In the genomic region with DNA sequence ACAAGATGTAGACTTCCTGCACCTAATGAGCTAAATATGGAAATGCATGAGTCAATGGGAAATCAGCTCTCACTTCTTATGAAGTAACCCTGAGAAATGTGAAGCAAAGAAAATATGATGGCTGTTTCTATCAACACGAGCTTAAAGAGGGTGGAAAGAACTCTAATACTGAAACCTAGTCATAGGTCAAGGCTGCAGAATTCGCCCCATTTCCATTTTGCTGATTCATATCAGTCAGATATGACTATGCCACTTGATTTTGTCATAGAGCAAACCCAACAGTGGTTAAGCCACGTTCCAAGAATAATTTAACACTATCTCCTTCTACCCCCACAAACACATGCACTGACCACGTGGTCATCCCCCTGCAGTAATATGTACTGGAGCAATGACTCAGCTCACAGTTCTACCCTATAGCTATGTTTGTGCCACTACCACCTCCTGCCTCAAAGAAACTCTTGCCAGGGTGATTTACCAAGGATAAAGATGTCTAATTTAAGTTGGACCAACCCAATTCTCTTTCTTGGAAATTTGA, we compare ENCODE assay signal across 8 cellular contexts.
DNase-seq lines count a peak whose midpoint lies in the region; ATAC-seq and TF ChIP-seq lines count a peak whose summit lies in the region.

No MANE protein-coding gene starts in this region.

- no peaks in the 10 kb centered on the region for H3K36me3 Mint-ChIP-seq in MCF 10A (ENCODE audit: insufficient read depth, unreplicated experiment)

- peak overlapping the region; percentile 85 for H3K27ac Mint-ChIP-seq in MCF 10A (ENCODE audit: low read depth, unreplicated experiment)

- POLR2A ChIA-PET in MCF 10A (lab: Yijun Ruan, JAX) (interaction anchor here (0.7 to 1.6 kb wide), 9 partner anchors 10 to 101 kb away, joined by 3 to 7 read pairs (median 4); no protein-coding TSS in a partner anchor), PC-3 (lab: Charles Lee; ENCODE audit: unreplicated experiment) (no interaction called here)

- H3K4me3 ChIP-seq in breast epithelium, result no peak overlapping the region
- H3K4me3 ChIP-seq in PC-3 (ENCODE audit: low read length), result no peak overlapping the region
- no peak overlapping the region for H3K4me3 ChIP-seq in esophagus (ENCODE audit: low read depth in 1 of 2, low read length in 2 of 2)
- no peak overlapping the region for H3K4me3 ChIP-seq in thoracic aorta

- intact Hi-C loops in MCF 10A (cut with micrococcal nuclease) (loop anchor here (1.0 to 5.0 kb wide), 2 partner anchors 57 to 147 kb away; no protein-coding TSS in a partner anchor), breast epithelium (cut with DNase I; ENCODE audit: low total_unique reads) (no loop called here), PC-3 (cut with micrococcal nuclease) (loop anchor here (5.0 to 10.0 kb wide), 2 partner anchors 127 to 255 kb away; no protein-coding TSS in a partner anchor)

- TF ChIP-seq CTCF in MCF 10A (IDR thresholded peaks at IDR 0.05; ENCODE audit: unreplicated experiment) (no peak), breast epithelium (IDR thresholded peaks at IDR 0.05) (no peak), PC-3 (conservative IDR thresholded peaks at IDR 0.05; ENCODE audit: low read depth, low read length) (no peak), thoracic aorta (IDR thresholded peaks at IDR 0.05) (no peak)

- DNase-seq in MCF 10A (ENCODE audit: unreplicated experiment), result peak; percentile 86
- DNase-seq in breast epithelium (ENCODE audit: low spot score in 2 of 2), result no peak
- peak; percentile 95 for DNase-seq in PC-3
- peak; percentile 16 for DNase-seq in thoracic aorta (ENCODE audit: low spot score)
- no peak for DNase-seq in activated CD4-positive, CD25-positive, alpha-beta regulatory T cell treated with anti-CD3 and anti-CD28 coated beads, Interleukin-2, amount 50 U/mL, for 72 hours
- DNase-seq in NCI-H2081 treated with DMSO at 0.1 percent for 48 hours (lab: John Stamatoyannopoulos, UW), result no peak

- no peaks in the 10 kb centered on the region; the same call in 1 of the 2 replicates for H3K9me2 ChIP-seq in PC-3 (replicated peaks; ENCODE audit: low read length)

- BruUV-seq in MCF 10A (replicated peaks; lab: Mats Ljungman, UMichigan), result no TSS peak
- BruUV-seq in PC-3 (replicated peaks; lab: Mats Ljungman, UMichigan), result no TSS peak

- H3K4me1 ChIP-seq in breast epithelium (no peaks in the 10 kb centered on the region), PC-3 (ENCODE audit: insufficient read depth, low read length) (peaks cover 40% of the 10 kb centered on the region), esophagus (ENCODE audit: control insufficient read depth in 2 of 2, insufficient read depth in 2 of 2, low read length in 1 of 2) (no peaks in the 10 kb centered on the region), thoracic aorta (ENCODE audit: control insufficient read depth in 1 of 2, low read depth in 2 of 2) (peaks cover 0 to 15% of the 10 kb centered on the region in 2 donors)

- H3K36me3 ChIP-seq in breast epithelium (no peaks in the 10 kb centered on the region), PC-3 (ENCODE audit: low read depth, low read length) (no peaks in the 10 kb centered on the region), esophagus (ENCODE audit: control insufficient read depth in 2 of 2, insufficient read depth in 2 of 2, low read length in 1 of 2) (no peaks in the 10 kb centered on the region), thoracic aorta (no peaks in the 10 kb centered on the region)

- CTCF ChIA-PET in MCF 10A (lab: Yijun Ruan, JAX) (interaction anchor here (0.6 to 1.0 kb wide), 2 partner anchors 280 to 1805 kb away, joined by 3 read pairs; a partner anchor contains a TSS), PC-3 (lab: Charles Lee) (no interaction called here)

- H3F3A ChIP-seq in PC-3 (ENCODE audit: low read length, unreplicated experiment), result peaks cover 5% of the 10 kb centered on the region

- peaks cover 6% of the 10 kb centered on the region for H3K9me3 Mint-ChIP-seq in MCF 10A (ENCODE audit: unreplicated experiment)

- H3K79me2 ChIP-seq in PC-3 (ENCODE audit: low read length), result no peaks in the 10 kb centered on the region

- H4K20me1 ChIP-seq in PC-3 (ENCODE audit: low read length), result no peaks in the 10 kb centered on the region

- H3K27me3 Mint-ChIP-seq in MCF 10A (ENCODE audit: insufficient read depth, unreplicated experiment), result no peaks in the 10 kb centered on the region

- peak overlapping the region; percentile 50 for H3K4me2 ChIP-seq in PC-3 (ENCODE audit: low read length)

- H3K4me1 Mint-ChIP-seq in MCF 10A (ENCODE audit: insufficient read depth, unreplicated experiment), result peaks cover 16% of the 10 kb centered on the region

- ATAC-seq in HG02852 (IDR thresholded peaks at IDR 0.05; ENCODE audit: unreplicated experiment), result peak; percentile 96
- ATAC-seq in PC-3, result peak; percentile 72
- ATAC-seq in thoracic aorta (ENCODE audit: insufficient number of reproducible peaks, low FRiP score, low read depth), result peak; percentile 92

- H3K27me3 ChIP-seq in breast epithelium (no peaks in the 10 kb centered on the region), PC-3 (ENCODE audit: low read length) (no peaks in the 10 kb centered on the region), esophagus (ENCODE audit: control insufficient read depth in 1 of 2, insufficient read depth in 2 of 2, low read length in 2 of 2) (no peaks in the 10 kb centered on the region), thoracic aorta (replicated peaks; ENCODE audit: insufficient read depth) (no peaks in the 10 kb centered on the region)

- peak overlapping the region; percentile 53 for H3K9ac ChIP-seq in PC-3 (ENCODE audit: low read length)

- WGBS in esophagus, 2 donors, result 37 to 45% methylated on average over 4 of the region's 4 CpGs

- no peak for TF ChIP-seq POLR2A in breast epithelium (IDR thresholded peaks at IDR 0.05)

- H3K9me3 ChIP-seq in breast epithelium (no peaks in the 10 kb centered on the region), PC-3 (ENCODE audit: low read length) (no peaks in the 10 kb centered on the region), esophagus (ENCODE audit: control insufficient read depth in 2 of 2, insufficient read depth in 1 of 2, low read depth in 1 of 2, low read length in 1 of 2) (no peaks in the 10 kb centered on the region), thoracic aorta (no peaks in the 10 kb centered on the region)

- no peak overlapping the region for H2AFZ ChIP-seq in PC-3 (ENCODE audit: low read length)

- H3K4me3 Mint-ChIP-seq in MCF 10A (ENCODE audit: unreplicated experiment), result peak overlapping the region; percentile 19

- no peak overlapping the region for H3K27ac ChIP-seq in breast epithelium
- peak overlapping the region; percentile 88 for H3K27ac ChIP-seq in PC-3 (ENCODE audit: low read length)
- H3K27ac ChIP-seq in esophagus (ENCODE audit: low read depth in 2 of 2, low read length in 1 of 2), result peak overlapping the region; percentile 68 to 73
- H3K27ac ChIP-seq in thoracic aorta, result peak overlapping the region in 1 of 2 donors; percentile 22

Comparison
In these comparisons a context has a peak if more than half of its experiments do, and no peak if none do; other contexts are left out.
1. DNase-seq: peak in MCF 10A (single experiment), PC-3 (single experiment) and thoracic aorta (single experiment); none in breast epithelium (0 of 2), activated CD4-positive, CD25-positive, alpha-beta regulatory T cell treated with anti-CD3 and anti-CD28 coated beads, Interleukin-2, amount 50 U/mL, for 72 hours (single experiment) and NCI-H2081 treated with DMSO at 0.1 percent for 48 hours (single experiment).
2. H3K27ac ChIP-seq: peak in PC-3 (single experiment) and esophagus (2 of 2); none in breast epithelium (0 of 2).
3. Peak in every context shown above with its lines, with median percentiles within 50 percentile points of each other: ATAC-seq.